10 cellular contexts compared by ENCODE assay signal in the genomic region with DNA sequence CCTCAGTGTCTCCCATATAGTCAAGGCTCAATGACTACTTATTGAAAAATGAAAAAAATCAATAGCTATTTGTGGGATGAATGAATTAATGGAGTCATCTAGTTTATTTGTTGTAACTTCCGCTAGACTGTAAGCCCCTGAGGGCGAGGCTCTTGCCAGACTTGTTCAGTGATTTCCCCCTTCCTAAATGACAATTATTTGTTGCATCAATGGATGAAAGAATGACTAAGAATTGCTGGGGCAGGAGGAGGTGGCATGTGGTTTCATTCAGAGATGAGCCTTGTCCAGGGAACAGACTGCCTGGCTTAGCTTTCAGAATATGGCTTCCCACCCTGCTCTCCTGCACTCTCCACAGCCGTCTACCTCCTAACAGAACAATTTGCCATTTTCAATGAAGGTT. TPM values are rescaled to one million over a fixed set of nuclear protein-coding genes. Genes with fewer than 3 reads are reported as not detected.
DNase-seq lines count a peak whose midpoint lies in the region; ATAC-seq, FAIRE-seq and TF ChIP-seq lines count a peak whose summit lies in the region.
"Had no signal": no experiment of that assay in that cellular context is flagged by ENCODE, and none has a peak within 500 bp of the region (broad histone marks: within the 10 kb centered on the region; RNA-seq: fewer than 3 reads in every experiment).

No MANE protein-coding gene starts in this region.

- H3K9ac ChIP-seq in GM12878 (ENCODE audit: control insufficient read depth, insufficient read depth, low read length) (no peak overlapping the region), neuronal stem cell (ENCODE audit: low read depth, low read length, poor library complexity) (no peak overlapping the region)

- H3K36me3 ChIP-seq in GM12878 (ENCODE audit: control insufficient read depth in 2 of 2, insufficient read depth in 2 of 2, low read length in 1 of 2) (peaks cover 0 to 3% of the 10 kb centered on the region in 2 experiments; a peak in 1 of 4 replicates), ascending aorta (no peaks in the 10 kb centered on the region), neuronal stem cell (replicated peaks in 1 of 2; ENCODE audit: control insufficient read depth in 2 of 2, insufficient read depth in 2 of 2, low read length in 2 of 2) (peaks cover 0 to 8% of the 10 kb centered on the region in 2 donors)

- H3K79me2 ChIP-seq in GM12878 (ENCODE audit: control insufficient read depth, insufficient read depth, low read length) = peaks cover 42% of the 10 kb centered on the region

- H3K27me3 Mint-ChIP-seq in Calu3 (ENCODE audit: unreplicated experiment) (peaks cover 18% of the 10 kb centered on the region), osteocyte (ENCODE audit: unreplicated experiment) (no peaks in the 10 kb centered on the region)

- H4K8ac ChIP-seq in neuronal stem cell (ENCODE audit: low read depth, low read length) = no peak overlapping the region

- no peak overlapping the region for H3K27ac ChIP-seq in GM12878 (ENCODE audit: control insufficient read depth, insufficient read depth)
- H3K27ac ChIP-seq in ascending aorta = peak overlapping the region in 1 of 2 donors; percentile 58
- no peak overlapping the region for H3K27ac ChIP-seq in neuronal stem cell (replicated peaks; ENCODE audit: low read length)

- ATAC-seq in GM12878 (no peak), GM19452 (IDR thresholded peaks at IDR 0.05; ENCODE audit: unreplicated experiment) (no peak)

- FAIRE-seq in GM12878 (lab: Jason Lieb, UNC) = no peak
- FAIRE-seq: kidney, RCC 7860 had no signal

- H3K14ac ChIP-seq in neuronal stem cell (ENCODE audit: low read length) = no peak overlapping the region

- H3K9me3 ChIP-seq in GM12878 (replicated peaks; ENCODE audit: control insufficient read depth, insufficient read depth, low read length) (no peaks in the 10 kb centered on the region), ascending aorta (no peaks in the 10 kb centered on the region), neuronal stem cell (replicated peaks in 1 of 2; ENCODE audit: control insufficient read depth in 2 of 2, insufficient read depth in 1 of 2, low read depth in 1 of 2, low read length in 2 of 2) (peaks cover 0 to 16% of the 10 kb centered on the region in 2 donors)

- peak overlapping the region; percentile 63 for H3K4me3 Mint-ChIP-seq in Calu3 (ENCODE audit: low read depth, unreplicated experiment)
- H3K4me3 Mint-ChIP-seq in osteocyte (ENCODE audit: unreplicated experiment) = peak overlapping the region; percentile 58

- no peak overlapping the region for H2BK15ac ChIP-seq in neuronal stem cell (ENCODE audit: low read length)

- H2BK5ac ChIP-seq in neuronal stem cell (ENCODE audit: low read length) = no peak overlapping the region

- H3K27ac Mint-ChIP-seq in Calu3 (ENCODE audit: unreplicated experiment) (peak overlapping the region; percentile 43), osteocyte (ENCODE audit: unreplicated experiment) (no peak overlapping the region)

- no peak for TF ChIP-seq EP300 in GM12878 (IDR thresholded peaks at IDR 0.05; ENCODE audit: borderline replicate concordance in 1 of 2, control insufficient read depth in 1 of 2, low read depth in 2 of 2, low read length in 2 of 2)

- SMC1A ChIA-PET in GM12878 (lab: Charles Lee; ENCODE audit: uncharacterized antibody, unreplicated experiment) = interaction anchor here (0.8 to 1.3 kb wide), 4 partner anchors 12 to 138 kb away, joined by 3 to 6 read pairs (median 4); a partner anchor contains a TSS

- DNase-seq in Calu3 = no peak
- peak; percentile 55 for DNase-seq in M059J (ENCODE audit: low read depth)
- DNase-seq in GM12878 (ENCODE audit: low read depth, low spot score) = no peak
- DNase-seq in osteocyte (ENCODE audit: extremely low spot score, unreplicated experiment) = no peak
- DNase-seq in ascending aorta (ENCODE audit: low spot score in 2 of 2) = no peak
- DNase-seq in neuronal stem cell (ENCODE audit: low spot score) = no peak
- DNase-seq in CD1c-positive myeloid dendritic cell (ENCODE audit: extremely low spot score) = no peak
- DNase-seq: kidney had no signal

- peaks cover 5% of the 10 kb centered on the region for H3K79me1 ChIP-seq in neuronal stem cell (ENCODE audit: low read depth, low read length)

- CTCF ChIA-PET in Calu3 (lab: Charles Lee) (interaction anchor here (0.8 kb wide), 1 partner anchor 11 kb away, joined by 5 read pairs; a partner anchor contains a TSS), GM12878 (lab: Yijun Ruan, JAX) (interaction anchor here (0.6 to 1.5 kb wide), 4 partner anchors 13 to 171 kb away, joined by 3 to 6 read pairs (median 4); no protein-coding TSS in a partner anchor)

- 2% methylated on average over 3 of the region's 3 CpGs for WGBS in GM12878 (ENCODE audit: insufficient coverage, insufficient replicate concordance, low lambda C conversion rate, missing lambda C conversion rate)
- no CpG with 5 or more reads among the region's 3 CpGs for WGBS in neuronal stem cell (ENCODE audit: extremely low coverage in 2 of 2, insufficient read length in 2 of 2, insufficient replicate concordance in 1 of 2), 2 donors

- no peak for TF ChIP-seq POLR2A in GM12878 (IDR thresholded peaks at IDR 0.05; ENCODE audit: low read depth, low read length)

- H3K4me2 ChIP-seq in GM12878 (ENCODE audit: control insufficient read depth, insufficient read depth) (peak overlapping the region; percentile 98; the same call in 1 of the 2 replicates), neuronal stem cell (ENCODE audit: insufficient read depth, low read length, poor library complexity, severe bottlenecking) (no peak overlapping the region)

- H3K4me3 ChIP-seq in GM12878 (0 out of 2 replicates have a peak overlapping the region, but pooled peaks have one; percentile 70), ascending aorta (no peak overlapping the region), neuronal stem cell (ENCODE audit: low read length in 2 of 2) (no peak overlapping the region)

- in situ Hi-C loops in GM12878 (cut with MboI) = loop anchor here (10.0 kb wide), 1 partner anchor 389 kb away; a partner anchor contains a TSS

- no peak overlapping the region for H2AK5ac ChIP-seq in neuronal stem cell (ENCODE audit: low read depth, low read length)

- no peak overlapping the region for H2BK120ac ChIP-seq in neuronal stem cell (ENCODE audit: low read depth, low read length)

- H3K9me3 Mint-ChIP-seq in Calu3 (ENCODE audit: low read depth, unreplicated experiment) = no peaks in the 10 kb centered on the region
- no peaks in the 10 kb centered on the region for H3K9me3 Mint-ChIP-seq in osteocyte (ENCODE audit: unreplicated experiment)

- H2AFZ ChIP-seq in GM12878 (ENCODE audit: control insufficient read depth, low read depth, low read length) = peak overlapping the region; percentile 51
- H2AFZ ChIP-seq in neuronal stem cell (ENCODE audit: low read length) = no peak overlapping the region

- H4K20me1 ChIP-seq in GM12878 (ENCODE audit: control insufficient read depth, insufficient read depth) = no peaks in the 10 kb centered on the region; the same call in 1 of the 2 replicates

- no peak overlapping the region for H3K4ac ChIP-seq in neuronal stem cell (ENCODE audit: low read length)

- no peak for TF ChIP-seq RAD21 in GM12878 (IDR thresholded peaks at IDR 0.05; ENCODE audit: insufficient read depth, low read depth, low read length)

- POLR2A ChIA-PET in GM12878 (lab: Charles Lee) = interaction anchor here (0.9 to 4.3 kb wide), 4 partner anchors 8 to 136 kb away, joined by 4 to 40 read pairs (median 8); a partner anchor contains a TSS

- H2BK12ac ChIP-seq in neuronal stem cell (ENCODE audit: low read length) = no peak overlapping the region

- H3K4me1 Mint-ChIP-seq in Calu3 (ENCODE audit: low read depth, unreplicated experiment) = peaks cover 31% of the 10 kb centered on the region
- H3K4me1 Mint-ChIP-seq in osteocyte (ENCODE audit: unreplicated experiment) = peaks cover 39% of the 10 kb centered on the region

- H3K4me1 ChIP-seq in GM12878 (ENCODE audit: control insufficient read depth, insufficient read depth, low read length) (peaks cover 13% of the 10 kb centered on the region), ascending aorta (peaks cover 3 to 15% of the 10 kb centered on the region in 2 donors), neuronal stem cell (ENCODE audit: control insufficient read depth in 2 of 2, insufficient read depth in 1 of 2, low read depth in 1 of 2, low read length in 2 of 2) (peaks cover 3 to 4% of the 10 kb centered on the region in 2 donors)

- BruUV-seq in Calu3 (replicated peaks; lab: Mats Ljungman, UMichigan) (no TSS peak), GM12878 (replicated peaks; lab: Mats Ljungman, UMichigan) (no TSS peak)

- no peaks in the 10 kb centered on the region for H3K27me3 ChIP-seq in GM12878 (replicated peaks in 1 of 2; ENCODE audit: control insufficient read depth in 2 of 2, insufficient read depth in 2 of 2, low read length in 1 of 2)
- H3K27me3 ChIP-seq in ascending aorta = no peaks in the 10 kb centered on the region
- no peaks in the 10 kb centered on the region for H3K27me3 ChIP-seq in neuronal stem cell (ENCODE audit: control insufficient read depth in 3 of 3, insufficient read depth in 3 of 3, low read depth in 1 of 3, low read length in 3 of 3)

- H3K18ac ChIP-seq in neuronal stem cell (ENCODE audit: low read length) = no peak overlapping the region

- RAD21 ChIA-PET in GM12878 (lab: Charles Lee; ENCODE audit: unreplicated experiment) = interaction anchor here (1.0 to 1.3 kb wide), 5 partner anchors 11 to 157 kb away, joined by 3 to 6 read pairs (median 3); a partner anchor contains a TSS

- intact Hi-C loops in Calu3 (cut with micrococcal nuclease; ENCODE audit: unreplicated experiment) = loop anchor here (1.0 kb wide), 1 partner anchor 22 kb away; no protein-coding TSS in a partner anchor
- intact Hi-C loops in GM12878 (cut with micrococcal nuclease; ENCODE audit: unreplicated experiment) = no loop called here
- intact Hi-C loops in ascending aorta (cut with DNase I) = loop anchor here (2.0 to 5.0 kb wide), 2 partner anchors 36 to 63 kb away; a partner anchor contains a TSS

- no peak for TF ChIP-seq CTCF in Calu3 (IDR thresholded peaks at IDR 0.05; ENCODE audit: unreplicated experiment)
- TF ChIP-seq CTCF in GM12878 (IDR thresholded peaks at IDR 0.05 in 2 of 3, conservative IDR thresholded peaks at IDR 0.05 in 1 of 3; ENCODE audit: control insufficient read depth in 2 of 3, extremely low read depth in 1 of 3, insufficient read depth in 1 of 3, low read depth in 3 of 3, low read length in 3 of 3) = no peak
- TF ChIP-seq CTCF in osteocyte (IDR thresholded peaks at IDR 0.05) = no peak
- no peak for TF ChIP-seq CTCF in ascending aorta (IDR thresholded peaks at IDR 0.05)

- H3K36me3 Mint-ChIP-seq in Calu3 (ENCODE audit: insufficient read depth, unreplicated experiment) = peaks cover 44% of the 10 kb centered on the region
- peaks cover 4% of the 10 kb centered on the region for H3K36me3 Mint-ChIP-seq in osteocyte (ENCODE audit: unreplicated experiment)

- no peak overlapping the region for H3K23ac ChIP-seq in neuronal stem cell (ENCODE audit: low read depth, low read length, poor library complexity)

- no peak overlapping the region for H4K91ac ChIP-seq in neuronal stem cell (ENCODE audit: low read depth, low read length, poor library complexity)

RNA-seq across cellular contexts. Expression of a gene that starts 1.1 kb away (rescaled TPM):
- 128 and 136 TPM in 2 replicates for total RNA-seq in Calu3 (2022)
- total RNA-seq in M059J (2014; rRNA removed; shearing (Covaris generic)) = 112 and 114 TPM in 2 replicates
- total RNA-seq in GM12878 (2013; cell fraction: nucleolus; rRNA removed) = 36.3 and 39.0 TPM in 2 replicates
- 123 and 138 TPM in 2 replicates for total RNA-seq in GM12878 (2014; rRNA removed)
- total RNA-seq in GM12878 (2014; rRNA removed; fragmentation: Illumina TruSeq; extraction: Trizol) = 119 and 125 TPM in 2 replicates
- 86.1 and 96.0 TPM in 2 replicates for total RNA-seq in GM12878 (2021)
- 39.7 TPM for polyA plus RNA-seq in GM12878 (2011; ENCODE audit: low read depth)
- 114 and 159 TPM in 2 replicates for polyA plus RNA-seq in GM12878 (2011; rRNA removed)
- 40.6 and 42.3 TPM in 2 replicates for polyA plus RNA-seq in GM12878 (2011; cell fraction: cytosol; rRNA removed)
- polyA plus RNA-seq in GM12878 (2011; cell fraction: nucleus; rRNA removed) = 45.3 and 58.8 TPM in 2 replicates
- 61.1 and 67.2 TPM in 2 replicates for polyA plus RNA-seq in GM12878 (2012)
- 98.8 and 123 TPM in 2 replicates for polyA plus RNA-seq in GM12878 (2014; fragmentation: Illumina TruSeq; extraction: Trizol)
- 100 to 1,000 TPM; 130 to 151 TPM for polyA plus RNA-seq in GM12878 (2014; fragmentation: Nextera tagmentation; extraction: Ambion mirVana)
- polyA plus RNA-seq in GM12878 (2014; rRNA removed) = 72.5 and 73.9 TPM in 2 replicates
- 100 to 1,000 TPM; 141 to 146 TPM for polyA plus RNA-seq in GM12878 (2016; fragmentation: Nextera tagmentation; extraction: Ambion mirVana)
- 88.3 and 110 TPM in 2 replicates for polyA minus RNA-seq in GM12878 (2011; rRNA and poly(A)+ RNA removed)
- polyA minus RNA-seq in GM12878 (2011; cell fraction: cytosol; rRNA and poly(A)+ RNA removed) = 68.4 and 76.6 TPM in 2 replicates
- polyA minus RNA-seq in GM12878 (2011; cell fraction: nucleus; rRNA and poly(A)+ RNA removed) = 32.2 and 42.4 TPM in 2 replicates
- 38.8 and 45.1 TPM in 2 replicates for total RNA-seq in osteocyte
- 13.4 TPM for total RNA-seq in ascending aorta
- polyA plus RNA-seq in neuronal stem cell (2013, experiment 1 of 2) = 21.2 TPM
- polyA plus RNA-seq in neuronal stem cell (2013, experiment 2 of 2) = 21.3 TPM

RNA-seq across cellular contexts. Expression of a gene that starts 11.6 kb away (rescaled TPM):
- total RNA-seq in Calu3 (2022) (108 and 116 TPM in 2 replicates), GM12878 (2014; rRNA removed) (49.0 and 61.6 TPM in 2 replicates), GM12878 (2014; rRNA removed; fragmentation: Illumina TruSeq; extraction: Trizol) (96.3 and 96.9 TPM in 2 replicates), GM12878 (2021) (96.4 and 107 TPM in 2 replicates), osteocyte (66.7 and 68.2 TPM in 2 replicates), ascending aorta (12.7 TPM)
- total RNA-seq in M059J (2014; rRNA removed; shearing (Covaris generic)) = 71.7 and 100 TPM in 2 replicates
- 45.3 and 50.2 TPM in 2 replicates for total RNA-seq in GM12878 (2013; cell fraction: nucleolus; rRNA removed)
- polyA plus RNA-seq in GM12878 (2011; ENCODE audit: low read depth) = 5.8 TPM
- polyA plus RNA-seq in GM12878 (2011; rRNA removed) (137 and 138 TPM in 2 replicates), GM12878 (2014; fragmentation: Illumina TruSeq; extraction: Trizol) (35.2 and 53.1 TPM in 2 replicates), GM12878 (2014; fragmentation: Nextera tagmentation; extraction: Ambion mirVana) (100 to 1,000 TPM; 169 to 219 TPM), GM12878 (2014; rRNA removed) (79.8 and 89.2 TPM in 2 replicates), GM12878 (2016; fragmentation: Nextera tagmentation; extraction: Ambion mirVana) (100 to 1,000 TPM; 391 to 407 TPM)
- 34.9 and 35.0 TPM in 2 replicates for polyA plus RNA-seq in GM12878 (2011; cell fraction: cytosol; rRNA removed)
- polyA plus RNA-seq in GM12878 (2011; cell fraction: nucleus; rRNA removed) = 24.3 and 27.8 TPM in 2 replicates
- 86.3 and 113 TPM in 2 replicates for polyA plus RNA-seq in GM12878 (2012)
- polyA minus RNA-seq in GM12878 (2011; rRNA and poly(A)+ RNA removed) = 12.8 and 20.0 TPM in 2 replicates
- polyA minus RNA-seq in GM12878 (2011; cell fraction: cytosol; rRNA and poly(A)+ RNA removed) = 15.2 and 16.2 TPM in 2 replicates
- polyA minus RNA-seq in GM12878 (2011; cell fraction: nucleus; rRNA and poly(A)+ RNA removed) = 38.1 and 48.9 TPM in 2 replicates
- 74.0 TPM for polyA plus RNA-seq in neuronal stem cell (2013, experiment 1 of 2)
- polyA plus RNA-seq in neuronal stem cell (2013, experiment 2 of 2) = 75.8 TPM

RNA-seq across cellular contexts. Expression of a gene that starts 24.5 kb away (rescaled TPM):
- total RNA-seq in Calu3 (2022) (not detected in 2 replicates), GM12878 (2014; rRNA removed) (0.06 and 0.11 TPM in 2 replicates), GM12878 (2014; rRNA removed; fragmentation: Illumina TruSeq; extraction: Trizol) (0.04 TPM in 1 of 2 replicates, not detected in the other), GM12878 (2021) (not detected in 2 replicates), osteocyte (not detected in 2 replicates), ascending aorta (not detected)
- total RNA-seq in M059J (2014; rRNA removed; shearing (Covaris generic)) = 0.17 TPM in 1 of 2 replicates, not detected in the other
- not detected in 2 replicates for total RNA-seq in GM12878 (2013; cell fraction: nucleolus; rRNA removed)
- polyA plus RNA-seq in GM12878 (2011; ENCODE audit: low read depth) = 0.24 TPM
- polyA plus RNA-seq in GM12878 (2011; rRNA removed) (0.03 and 0.07 TPM in 2 replicates), GM12878 (2014; fragmentation: Illumina TruSeq; extraction: Trizol) (0.04 TPM in 1 of 2 replicates, not detected in the other), GM12878 (2014; fragmentation: Nextera tagmentation; extraction: Ambion mirVana) (under 1 TPM in 1 of 2 experiments, not detected in 1; 0.02 TPM), GM12878 (2014; rRNA removed) (0.05 TPM in 1 of 2 replicates, not detected in the other), GM12878 (2016; fragmentation: Nextera tagmentation; extraction: Ambion mirVana) (under 1 TPM; 0.13 to 0.20 TPM)
- 0.03 TPM in 1 of 2 replicates, not detected in the other for polyA plus RNA-seq in GM12878 (2011; cell fraction: cytosol; rRNA removed)
- 0.07 and 0.10 TPM in 2 replicates for polyA plus RNA-seq in GM12878 (2011; cell fraction: nucleus; rRNA removed)
- 0.21 and 0.34 TPM in 2 replicates for polyA plus RNA-seq in GM12878 (2012)
- polyA minus RNA-seq in GM12878 (2011; rRNA and poly(A)+ RNA removed) = not detected in 2 replicates
- polyA minus RNA-seq in GM12878 (2011; cell fraction: cytosol; rRNA and poly(A)+ RNA removed) = not detected in 2 replicates
- polyA minus RNA-seq in GM12878 (2011; cell fraction: nucleus; rRNA and poly(A)+ RNA removed) = 0.12 TPM in 1 of 2 replicates, not detected in the other
- polyA plus RNA-seq in neuronal stem cell (2013, experiment 1 of 2) = not detected
- not detected for polyA plus RNA-seq in neuronal stem cell (2013, experiment 2 of 2)
- total RNA-seq: kidney had no signal

RNA-seq across cellular contexts. Expression of a gene that starts 36.6 kb away (rescaled TPM):
- 158 and 183 TPM in 2 replicates for total RNA-seq in Calu3 (2022)
- total RNA-seq in M059J (2014; rRNA removed; shearing (Covaris generic)) = 12.4 and 14.9 TPM in 2 replicates
- 99.1 and 102 TPM in 2 replicates for total RNA-seq in GM12878 (2013; cell fraction: nucleolus; rRNA removed)
- 110 and 139 TPM in 2 replicates for total RNA-seq in GM12878 (2014; rRNA removed)
- 177 and 192 TPM in 2 replicates for total RNA-seq in GM12878 (2014; rRNA removed; fragmentation: Illumina TruSeq; extraction: Trizol)
- total RNA-seq in GM12878 (2021) = 225 and 233 TPM in 2 replicates
- polyA plus RNA-seq in GM12878 (2011; ENCODE audit: low read depth) = 150 TPM
- 92.8 and 169 TPM in 2 replicates for polyA plus RNA-seq in GM12878 (2011; rRNA removed)
- 156 and 185 TPM in 2 replicates for polyA plus RNA-seq in GM12878 (2011; cell fraction: cytosol; rRNA removed)
- 103 and 127 TPM in 2 replicates for polyA plus RNA-seq in GM12878 (2011; cell fraction: nucleus; rRNA removed)
- 163 and 223 TPM in 2 replicates for polyA plus RNA-seq in GM12878 (2012)
- polyA plus RNA-seq in GM12878 (2014; fragmentation: Illumina TruSeq; extraction: Trizol) = 301 and 321 TPM in 2 replicates
- 10 to 100 TPM in 1 of 2 experiments, 1 to 10 TPM in 1; 6.0 to 14.0 TPM for polyA plus RNA-seq in GM12878 (2014; fragmentation: Nextera tagmentation; extraction: Ambion mirVana)
- polyA plus RNA-seq in GM12878 (2014; rRNA removed) = 215 and 256 TPM in 2 replicates
- polyA plus RNA-seq in GM12878 (2016; fragmentation: Nextera tagmentation; extraction: Ambion mirVana) = 10 to 100 TPM in 1 of 2 experiments, 1 to 10 TPM in 1; 8.0 to 11.8 TPM
- polyA minus RNA-seq in GM12878 (2011; rRNA and poly(A)+ RNA removed) = 135 TPM in 2 replicates
- polyA minus RNA-seq in GM12878 (2011; cell fraction: cytosol; rRNA and poly(A)+ RNA removed) = 45.5 and 58.7 TPM in 2 replicates
- 34.0 and 64.2 TPM in 2 replicates for polyA minus RNA-seq in GM12878 (2011; cell fraction: nucleus; rRNA and poly(A)+ RNA removed)
- 17.2 and 17.5 TPM in 2 replicates for total RNA-seq in osteocyte
- 342 TPM for total RNA-seq in ascending aorta
- 32.2 TPM for polyA plus RNA-seq in neuronal stem cell (2013, experiment 1 of 2)
- polyA plus RNA-seq in neuronal stem cell (2013, experiment 2 of 2) = 31.5 TPM
